1 cellular context compared by ENCODE assay signal in the genomic region with DNA sequence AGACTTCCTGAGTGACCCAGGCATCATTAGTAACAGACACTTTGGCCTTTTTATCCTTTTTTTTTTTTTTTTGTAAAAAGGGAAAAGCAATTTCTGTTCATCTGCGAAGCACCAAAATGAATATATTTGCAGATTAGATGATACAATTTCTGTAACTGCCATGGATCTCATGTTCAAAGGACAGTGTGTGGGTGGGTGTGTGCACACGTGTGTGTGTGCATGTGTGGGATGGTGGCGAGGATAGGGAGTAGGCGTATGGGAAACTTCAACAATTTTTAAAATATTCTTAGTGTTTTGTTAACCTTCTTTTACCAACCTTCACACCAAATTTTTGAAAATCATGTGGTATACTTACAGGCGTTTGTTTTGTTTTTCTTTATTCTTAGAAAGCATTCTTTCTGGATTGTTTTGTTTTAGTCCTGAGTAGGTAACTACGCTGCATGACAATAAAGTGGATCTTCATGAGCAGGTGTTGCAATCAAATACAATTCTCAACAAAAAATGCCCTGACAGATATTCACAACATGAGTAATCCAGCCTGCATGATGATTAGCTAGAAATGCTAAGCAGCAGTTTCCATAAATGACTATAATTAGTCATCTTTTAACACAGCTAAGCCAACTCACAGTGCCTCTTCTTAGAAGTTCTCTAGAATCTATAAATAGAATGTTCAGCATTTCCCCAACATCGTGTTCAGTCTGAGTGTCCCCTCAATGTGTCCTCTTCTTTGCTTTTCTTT.
TF ChIP-seq lines count a peak whose summit lies in the region.

No MANE protein-coding gene starts in this region.

TF ChIP-seq in GM12878, 131 proteins besides CTCF, POLR2A, EP300 and RAD21 (continued from another document and continues in another):
- TF ChIP-seq RELB (IDR thresholded peaks at IDR 0.05; ENCODE audit: low read depth) (no peak), CBX5 (IDR thresholded peaks at IDR 0.05; ENCODE audit: low read depth) (no peak), NFIC (IDR thresholded peaks at IDR 0.05; ENCODE audit: low read depth, low read length) (peak; percentile 49), ZNF217 (IDR thresholded peaks at IDR 0.05) (no peak), ZBTB40 (IDR thresholded peaks at IDR 0.05; ENCODE audit: borderline replicate concordance) (no peak), PAX5 (IDR thresholded peaks at IDR 0.05; ENCODE audit: borderline replicate concordance, low read depth, low read length) (no peak), POU2F2 (IDR thresholded peaks at IDR 0.05; ENCODE audit: borderline replicate concordance, low read depth, low read length) (peak; percentile 39; the same call in 1 of the 3 replicates), BCL11A (IDR thresholded peaks at IDR 0.05; ENCODE audit: low read depth, low read length) (peak; percentile 70), ZNF622 (IDR thresholded peaks at IDR 0.05) (no peak), BMI1 (IDR thresholded peaks at IDR 0.05; ENCODE audit: borderline replicate concordance) (no peak), LARP7 (IDR thresholded peaks at IDR 0.05) (no peak), MLLT1 (IDR thresholded peaks at IDR 0.05) (no peak), ZBTB33 (IDR thresholded peaks at IDR 0.05) (no peak), SMARCA5 (IDR thresholded peaks at IDR 0.05) (no peak), TBL1XR1 (IDR thresholded peaks at IDR 0.05; ENCODE audit: low read depth, low read length) (no peak), RFX5 (IDR thresholded peaks at IDR 0.05; ENCODE audit: low read depth, low read length) (no peak), MTA3 (IDR thresholded peaks at IDR 0.05; ENCODE audit: borderline replicate concordance, low read length) (no peak), PML (IDR thresholded peaks at IDR 0.05; ENCODE audit: low read length) (0 out of 2 replicates have a peak, but pooled peaks have one; percentile 54), KAT2A (conservative IDR thresholded peaks at IDR 0.05; ENCODE audit: control insufficient read depth, low read depth, low read length) (no peak), TCF3 (IDR thresholded peaks at IDR 0.05; ENCODE audit: borderline replicate concordance, insufficient read depth, low read depth, low read length) (no peak), BRCA1 (IDR thresholded peaks at IDR 0.05; ENCODE audit: low read depth, low read length) (no peak), KDM1A (IDR thresholded peaks at IDR 0.05; ENCODE audit: borderline replicate concordance) (no peak), ELK1 (IDR thresholded peaks at IDR 0.05; ENCODE audit: low read depth, low read length) (no peak), MTA2 (IDR thresholded peaks at IDR 0.05; ENCODE audit: low read depth) (peak; percentile 79), PBX3 (IDR thresholded peaks at IDR 0.05; ENCODE audit: insufficient replicate concordance, low read depth, low read length) (no peak), RELA (IDR thresholded peaks at IDR 0.05; ENCODE audit: borderline replicate concordance, partially characterized antibody) (no peak), REST (IDR thresholded peaks at IDR 0.05; ENCODE audit: low read depth, low read length) (no peak), NR2C2 (IDR thresholded peaks at IDR 0.05; ENCODE audit: borderline replicate concordance, control insufficient read depth, insufficient read length, low read depth) (no peak), NRF1 (conservative IDR thresholded peaks at IDR 0.05; ENCODE audit: low read depth, low read length) (no peak), PAX8 (IDR thresholded peaks at IDR 0.05) (no peak), ETV6 (conservative IDR thresholded peaks at IDR 0.05 in 1 of 2, IDR thresholded peaks at IDR 0.05 in 1 of 2; ENCODE audit: borderline replicate concordance in 1 of 2, low read depth in 1 of 2) (no peak; a peak in 1 of 4 replicates)
- TF ChIP-seq, protein P1, sequence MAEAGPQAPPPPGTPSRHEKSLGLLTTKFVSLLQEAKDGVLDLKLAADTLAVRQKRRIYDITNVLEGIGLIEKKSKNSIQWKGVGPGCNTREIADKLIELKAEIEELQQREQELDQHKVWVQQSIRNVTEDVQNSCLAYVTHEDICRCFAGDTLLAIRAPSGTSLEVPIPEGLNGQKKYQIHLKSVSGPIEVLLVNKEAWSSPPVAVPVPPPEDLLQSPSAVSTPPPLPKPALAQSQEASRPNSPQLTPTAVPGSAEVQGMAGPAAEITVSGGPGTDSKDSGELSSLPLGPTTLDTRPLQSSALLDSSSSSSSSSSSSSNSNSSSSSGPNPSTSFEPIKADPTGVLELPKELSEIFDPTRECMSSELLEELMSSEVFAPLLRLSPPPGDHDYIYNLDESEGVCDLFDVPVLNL (IDR thresholded peaks at IDR 0.05; ENCODE audit: low read depth, low read length): no peak
- TF ChIP-seq, protein P2, sequence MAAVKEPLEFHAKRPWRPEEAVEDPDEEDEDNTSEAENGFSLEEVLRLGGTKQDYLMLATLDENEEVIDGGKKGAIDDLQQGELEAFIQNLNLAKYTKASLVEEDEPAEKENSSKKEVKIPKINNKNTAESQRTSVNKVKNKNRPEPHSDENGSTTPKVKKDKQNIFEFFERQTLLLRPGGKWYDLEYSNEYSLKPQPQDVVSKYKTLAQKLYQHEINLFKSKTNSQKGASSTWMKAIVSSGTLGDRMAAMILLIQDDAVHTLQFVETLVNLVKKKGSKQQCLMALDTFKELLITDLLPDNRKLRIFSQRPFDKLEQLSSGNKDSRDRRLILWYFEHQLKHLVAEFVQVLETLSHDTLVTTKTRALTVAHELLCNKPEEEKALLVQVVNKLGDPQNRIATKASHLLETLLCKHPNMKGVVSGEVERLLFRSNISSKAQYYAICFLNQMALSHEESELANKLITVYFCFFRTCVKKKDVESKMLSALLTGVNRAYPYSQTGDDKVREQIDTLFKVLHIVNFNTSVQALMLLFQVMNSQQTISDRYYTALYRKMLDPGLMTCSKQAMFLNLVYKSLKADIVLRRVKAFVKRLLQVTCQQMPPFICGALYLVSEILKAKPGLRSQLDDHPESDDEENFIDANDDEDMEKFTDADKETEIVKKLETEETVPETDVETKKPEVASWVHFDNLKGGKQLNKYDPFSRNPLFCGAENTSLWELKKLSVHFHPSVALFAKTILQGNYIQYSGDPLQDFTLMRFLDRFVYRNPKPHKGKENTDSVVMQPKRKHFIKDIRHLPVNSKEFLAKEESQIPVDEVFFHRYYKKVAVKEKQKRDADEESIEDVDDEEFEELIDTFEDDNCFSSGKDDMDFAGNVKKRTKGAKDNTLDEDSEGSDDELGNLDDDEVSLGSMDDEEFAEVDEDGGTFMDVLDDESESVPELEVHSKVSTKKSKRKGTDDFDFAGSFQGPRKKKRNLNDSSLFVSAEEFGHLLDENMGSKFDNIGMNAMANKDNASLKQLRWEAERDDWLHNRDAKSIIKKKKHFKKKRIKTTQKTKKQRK (IDR thresholded peaks at IDR 0.05; ENCODE audit: low read depth, low read length): no peak
